ENCODE assay signal across 27 cellular contexts in genomic region chr14:100840286-100840685, GRCh38. TPM values are rescaled to one million over a fixed set of nuclear protein-coding genes. Genes with fewer than 3 reads are reported as not detected.
DNase-seq lines count a peak whose midpoint lies in the region; ATAC-seq and TF ChIP-seq lines count a peak whose summit lies in the region.
"Had no signal": no experiment of that assay in that cellular context is flagged by ENCODE, and none has a peak within 500 bp of the region (broad histone marks: within the 10 kb centered on the region; RNA-seq: fewer than 3 reads in every experiment).

No MANE protein-coding gene starts in this region.

- TF ChIP-seq POLR2A in testis (IDR thresholded peaks at IDR 0.05) (no peak), transverse colon (IDR thresholded peaks at IDR 0.05) (no peak)

- H3K36me3 Mint-ChIP-seq in neural progenitor cell = no peaks in the 10 kb centered on the region
- H3K36me3 Mint-ChIP-seq: activated naive CD4-positive, alpha-beta T cell treated with anti-CD3 and anti-CD28 coated beads, Interleukin-2, amount 50 U/mL, for 24 hours; natural killer cell had no signal

- H3K79me2 ChIP-seq in neural progenitor cell (ENCODE audit: low read depth) = no peaks in the 10 kb centered on the region

- H3K27me3 ChIP-seq in H7 (ENCODE audit: control insufficient read depth, insufficient read depth, low read length) (no peaks in the 10 kb centered on the region), NT2/D1 (ENCODE audit: insufficient read depth, insufficient read length) (no peaks in the 10 kb centered on the region), iPS-18a (ENCODE audit: control insufficient read depth, insufficient read depth, low read length) (no peaks in the 10 kb centered on the region), neural progenitor cell (no peaks in the 10 kb centered on the region), testis (no peaks in the 10 kb centered on the region), transverse colon (no peaks in the 10 kb centered on the region)

- in situ Hi-C loops in transverse colon (cut with MboI; ENCODE audit: low pct_ligation_motif_present in 1 of 4, low pct_unique_long_range_greater_than_20kb in 1 of 4, low sequenced_read_pairs in 3 of 4) = loop anchor here in 2 of 4 donors (25.0 kb wide), 1 partner anchor 797 kb away; no protein-coding TSS in a partner anchor

- peak; percentile 80 for DNase-seq in H7
- peak; percentile 47 for DNase-seq in NT2/D1 (ENCODE audit: low read depth, low spot score)
- peak; percentile 95 for DNase-seq in neural progenitor cell (ENCODE audit: low spot score)
- DNase-seq in occipital lobe (lab: John Stamatoyannopoulos, UW) = no peak
- DNase-seq in testis = no peak
- DNase-seq in transverse colon = no peak
- DNase-seq: activated CD8-positive, alpha-beta memory T cell treated with anti-CD3 and anti-CD28 coated beads, Interleukin-2, amount 50 U/mL, for 4 hours; anterior cingulate cortex; Calu3; left lung; natural killer cell; NCI-H1092; NCI-H187 treated with DMSO at 0.1 percent for 48 hours; NCI-H345; NCI-H82; T-helper 9 cell had no signal

- no peaks in the 10 kb centered on the region for H3K9me3 ChIP-seq in NT2/D1 (ENCODE audit: insufficient read depth, low read length)
- no peaks in the 10 kb centered on the region for H3K9me3 ChIP-seq in iPS-18a (ENCODE audit: control insufficient read depth, low read depth, low read length)
- H3K9me3 ChIP-seq in neural progenitor cell (ENCODE audit: low read depth) = no peaks in the 10 kb centered on the region
- H3K9me3 ChIP-seq in testis = no peaks in the 10 kb centered on the region
- H3K9me3 ChIP-seq in transverse colon = no peaks in the 10 kb centered on the region
- H3K9me3 ChIP-seq: BLaER1 treated with 17β-estradiol and CSF1 and Interleukin-3, amounts not matched to agents 10 nM and 100 nM; HAP-1; left lung; prostate gland; thoracic aorta had no signal

- H3K4me3 Mint-ChIP-seq in neural progenitor cell = peak overlapping the region; percentile 58
- H3K4me3 Mint-ChIP-seq: activated naive CD4-positive, alpha-beta T cell treated with anti-CD3 and anti-CD28 coated beads, Interleukin-2, amount 50 U/mL, for 24 hours; central memory CD8-positive, alpha-beta T cell; natural killer cell had no signal

- H3K9ac ChIP-seq in NT2/D1 (ENCODE audit: insufficient read length, low read depth) = peak overlapping the region; percentile 16
- H3K9ac ChIP-seq in iPS-18a (ENCODE audit: low read length) = no peak overlapping the region
- H3K9ac ChIP-seq in neural progenitor cell = peak overlapping the region; percentile 54
- H3K9ac ChIP-seq: BLaER1 treated with 17β-estradiol and CSF1 and Interleukin-3, amounts not matched to agents 10 nM and 100 nM had no signal

- 79 to 84% methylated on average over 12 of the region's 12 CpGs for WGBS in testis, 2 donors
- 84 to 87% methylated on average over 7 to 12 of the region's 12 CpGs for WGBS in transverse colon (ENCODE audit: low coverage in 1 of 2), 2 donors

- no peaks in the 10 kb centered on the region for H3K9me3 Mint-ChIP-seq in neural progenitor cell
- H3K9me3 Mint-ChIP-seq: activated naive CD4-positive, alpha-beta T cell treated with anti-CD3 and anti-CD28 coated beads, Interleukin-2, amount 50 U/mL, for 24 hours; central memory CD8-positive, alpha-beta T cell; natural killer cell had no signal

- peaks cover 51% of the 10 kb centered on the region for H3F3A ChIP-seq in neural progenitor cell (ENCODE audit: low read depth)

- H3K4me1 Mint-ChIP-seq in neural progenitor cell = peaks cover 73% of the 10 kb centered on the region
- H3K4me1 Mint-ChIP-seq: activated naive CD4-positive, alpha-beta T cell treated with anti-CD3 and anti-CD28 coated beads, Interleukin-2, amount 50 U/mL, for 24 hours; central memory CD8-positive, alpha-beta T cell; natural killer cell had no signal

- H3K4me2 ChIP-seq in neural progenitor cell = peak overlapping the region; percentile 65

- no peak overlapping the region for H2AFZ ChIP-seq in neural progenitor cell (replicated peaks)

- no peak for ATAC-seq in GM21619 (IDR thresholded peaks at IDR 0.05; ENCODE audit: unreplicated experiment)
- ATAC-seq: left lung, natural killer cell had no signal

- H3K4me1 ChIP-seq in NT2/D1 (ENCODE audit: insufficient read depth, insufficient read length) (peaks cover 24% of the 10 kb centered on the region), iPS-18a (ENCODE audit: control insufficient read depth, low read depth, low read length) (peaks cover 37% of the 10 kb centered on the region), neural progenitor cell (peaks cover 60% of the 10 kb centered on the region), testis (peaks cover 8% of the 10 kb centered on the region), transverse colon (peaks cover 0 to 5% (median 0%) of the 10 kb centered on the region in 4 donors)
- H3K4me1 ChIP-seq: prostate gland had no signal

- no peaks in the 10 kb centered on the region for H4K20me1 ChIP-seq in neural progenitor cell (ENCODE audit: low read depth)
- H4K20me1 ChIP-seq: BLaER1 treated with 17β-estradiol and CSF1 and Interleukin-3, amounts not matched to agents 10 nM and 100 nM had no signal

- H3K27me3 Mint-ChIP-seq in neural progenitor cell (ENCODE audit: insufficient read depth, low read depth) = peaks cover 24% of the 10 kb centered on the region
- H3K27me3 Mint-ChIP-seq: activated naive CD4-positive, alpha-beta T cell treated with anti-CD3 and anti-CD28 coated beads, Interleukin-2, amount 50 U/mL, for 24 hours had no signal

- peak overlapping the region; percentile 99 for H3K27ac Mint-ChIP-seq in neural progenitor cell
- H3K27ac Mint-ChIP-seq: activated naive CD4-positive, alpha-beta T cell treated with anti-CD3 and anti-CD28 coated beads, Interleukin-2, amount 50 U/mL, for 24 hours; natural killer cell had no signal

- TF ChIP-seq CTCF in neural progenitor cell (IDR thresholded peaks at IDR 0.05) (no peak), testis (IDR thresholded peaks at IDR 0.05) (no peak), transverse colon (IDR thresholded peaks at IDR 0.05) (no peak)

- intact Hi-C loops in testis (cut with DNase I; ENCODE audit: low total_unique reads) (no loop called here), transverse colon (cut with DNase I; ENCODE audit: low total_unique reads) (no loop called here)

- no peak overlapping the region for H3K4me3 ChIP-seq in H7 (ENCODE audit: insufficient read depth, low read depth, low read length)
- no peak overlapping the region for H3K4me3 ChIP-seq in NT2/D1 (ENCODE audit: insufficient read length, low read depth)
- no peak overlapping the region for H3K4me3 ChIP-seq in iPS-18a (ENCODE audit: low read length)
- peak overlapping the region; percentile 16 for H3K4me3 ChIP-seq in neural progenitor cell
- H3K4me3 ChIP-seq in testis = no peak overlapping the region
- no peak overlapping the region for H3K4me3 ChIP-seq in transverse colon
- H3K4me3 ChIP-seq: BLaER1 treated with 17β-estradiol and CSF1 and Interleukin-3, amounts not matched to agents 10 nM and 100 nM; dorsolateral prefrontal cortex; HAP-1; left lung; prostate gland; thoracic aorta had no signal

- H3K36me3 ChIP-seq in H7 (replicated peaks; ENCODE audit: control insufficient read depth, insufficient read depth, low read length) = no peaks in the 10 kb centered on the region
- H3K36me3 ChIP-seq in NT2/D1 (ENCODE audit: insufficient read depth, insufficient read length, low read length) = no peaks in the 10 kb centered on the region
- H3K36me3 ChIP-seq in iPS-18a (ENCODE audit: control insufficient read depth, low read depth, low read length) = no peaks in the 10 kb centered on the region
- no peaks in the 10 kb centered on the region for H3K36me3 ChIP-seq in neural progenitor cell
- no peaks in the 10 kb centered on the region for H3K36me3 ChIP-seq in testis (ENCODE audit: low read depth, missing control alignments)
- H3K36me3 ChIP-seq in transverse colon = no peaks in the 10 kb centered on the region
- H3K36me3 ChIP-seq: BLaER1 treated with 17β-estradiol and CSF1 and Interleukin-3, amounts not matched to agents 10 nM and 100 nM; HAP-1; left lung; prostate gland; thoracic aorta had no signal

- TF ChIP-seq EP300 in transverse colon (IDR thresholded peaks at IDR 0.05; ENCODE audit: low read depth) = no peak

- peak overlapping the region; percentile 3 for H3K27ac ChIP-seq in iPS-18a (ENCODE audit: low read length)
- H3K27ac ChIP-seq in neural progenitor cell = peak overlapping the region; percentile 100
- no peak overlapping the region for H3K27ac ChIP-seq in testis
- H3K27ac ChIP-seq in transverse colon = no peak overlapping the region
- H3K27ac ChIP-seq: BLaER1 treated with 17β-estradiol and CSF1 and Interleukin-3, amounts not matched to agents 10 nM and 100 nM; epithelial cell of prostate; left lung; prostate gland; thoracic aorta had no signal

RNA-seq across cellular contexts. Expression of gene MEG3, which starts 14.4 kb away (rescaled TPM):
- total RNA-seq in H7 (2014; rRNA removed; shearing (Covaris generic)) = 0.04 and 0.31 TPM in 2 replicates
- total RNA-seq in neural progenitor cell (ENCODE audit: low replicate concordance) = 7.3 and 10.6 TPM in 2 replicates
- total RNA-seq in occipital lobe = 92.5 TPM
- 100 to 1,000 TPM; 228 to 324 TPM for total RNA-seq in testis
- 107 TPM for polyA plus RNA-seq in testis (ENCODE audit: insufficient read depth, low read depth, low replicate concordance)
- 100 to 1,000 TPM in 1 of 4 donors, 10 to 100 TPM in 3; 10.6 to 156 (median 40.1) TPM for total RNA-seq in transverse colon
- total RNA-seq: Calu3, OCI-LY7 had no signal

Comparison
In these comparisons a context has a peak if more than half of its experiments do, and no peak if none do; other contexts are left out.
1. DNase-seq: peak in H7 (single experiment), NT2/D1 (single experiment) and neural progenitor cell (single experiment); none in occipital lobe (single experiment), testis (single experiment) and transverse colon (single experiment).
2. H3K27ac ChIP-seq: peak in iPS-18a (single experiment) and neural progenitor cell (single experiment); none in testis (0 of 2) and transverse colon (0 of 4).